ENCODE assay signal across 15 cellular contexts in the genomic region with DNA sequence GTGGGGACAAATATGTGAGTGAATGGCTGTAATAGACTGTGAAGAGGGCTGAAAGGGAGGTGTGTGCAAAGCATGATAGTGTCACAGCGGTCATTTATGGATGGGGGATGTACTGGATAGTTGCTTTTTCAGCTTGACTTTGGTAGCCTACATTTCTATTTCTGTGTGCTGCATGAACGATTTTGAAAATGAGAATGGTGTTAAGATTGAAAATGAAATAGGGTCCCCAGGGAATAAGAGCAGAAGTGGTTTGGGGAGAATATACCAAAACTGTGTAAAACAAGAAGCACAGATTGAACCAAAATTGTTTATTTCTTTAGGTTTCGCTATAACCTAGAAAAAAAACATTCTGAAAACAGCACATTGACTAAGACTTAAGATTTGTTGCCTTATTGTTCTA. TPM values are rescaled to one million over a fixed set of nuclear protein-coding genes. Genes with fewer than 3 reads are reported as not detected.
DNase-seq lines count a peak whose midpoint lies in the region; ATAC-seq and FAIRE-seq lines count a peak whose summit lies in the region.
"Had no signal": no experiment of that assay in that cellular context is flagged by ENCODE, and none has a peak within 500 bp of the region (broad histone marks: within the 10 kb centered on the region; RNA-seq: fewer than 3 reads in every experiment).

No MANE protein-coding gene starts in this region.

- no CpG with 5 or more reads among the region's 3 CpGs for WGBS in mesendoderm (ENCODE audit: extremely low coverage, insufficient coverage, low lambda C conversion rate)

- no peaks in the 10 kb centered on the region; a peak in 1 of 22 replicates for H3K9me3 ChIP-seq in BLaER1 treated with 17β-estradiol and CSF1 and Interleukin-3, amounts not matched to agents 10 nM and 100 nM (replicated peaks in 1 of 11)
- H3K9me3 ChIP-seq: A549 had no signal

- no peak overlapping the region for H2BK5ac ChIP-seq in mesendoderm (ENCODE audit: low read length)

- no peak overlapping the region for H3K56ac ChIP-seq in mesendoderm (ENCODE audit: low read length)

- H3K79me1 ChIP-seq in mesendoderm (ENCODE audit: low read length): no peaks in the 10 kb centered on the region

- H3K4me2 ChIP-seq in BLaER1 treated with 17β-estradiol and CSF1 and Interleukin-3, amounts not matched to agents 10 nM and 100 nM: peak overlapping the region in 10 of 11 experiments; percentile 18 to 65 (median 58); a peak in 18 of 22 replicates
- H3K4me2 ChIP-seq in mesendoderm (ENCODE audit: low read length): no peak overlapping the region
- H3K4me2 ChIP-seq: A549 had no signal

- H4K20me1 ChIP-seq in BLaER1 treated with 17β-estradiol and CSF1 and Interleukin-3, amounts not matched to agents 10 nM and 100 nM: no peaks in the 10 kb centered on the region

- no peak overlapping the region for H3K18ac ChIP-seq in mesendoderm (ENCODE audit: low read length)

- no peaks in the 10 kb centered on the region for H3K36me3 ChIP-seq in BLaER1 treated with 17β-estradiol and CSF1 and Interleukin-3, amounts not matched to agents 10 nM and 100 nM
- no peaks in the 10 kb centered on the region for H3K36me3 ChIP-seq in mesendoderm (ENCODE audit: control insufficient read depth, insufficient read depth, low read length)

- H3K27ac ChIP-seq in BLaER1 treated with 17β-estradiol and CSF1 and Interleukin-3, amounts not matched to agents 10 nM and 100 nM: no peak overlapping the region
- H3K27ac ChIP-seq in mesendoderm (ENCODE audit: low read depth, low read length): no peak overlapping the region
- H3K27ac ChIP-seq: A549 had no signal

- no peak overlapping the region for H4K8ac ChIP-seq in mesendoderm (ENCODE audit: low read depth, low read length)

- H3K4me3 ChIP-seq in BLaER1 treated with 17β-estradiol and CSF1 and Interleukin-3, amounts not matched to agents 10 nM and 100 nM: no peak overlapping the region
- H3K4me3 ChIP-seq in mesendoderm (ENCODE audit: low read length): no peak overlapping the region
- H3K4me3 ChIP-seq: A549 had no signal

- no peak overlapping the region for H4K5ac ChIP-seq in mesendoderm (ENCODE audit: low read length)

- peak; percentile 59 for ATAC-seq in HG02571 (IDR thresholded peaks at IDR 0.05; ENCODE audit: unreplicated experiment)
- peak; percentile 52 for ATAC-seq in HG03159 (IDR thresholded peaks at IDR 0.05; ENCODE audit: unreplicated experiment)
- ATAC-seq: A549, left ventricle myocardium superior had no signal

- H3K23ac ChIP-seq in mesendoderm (ENCODE audit: low read length): no peak overlapping the region

- FAIRE-seq in GM19239 (lab: Jason Lieb, UNC): peak; percentile 95
- FAIRE-seq: A549, RCC 7860 had no signal

- H3K4me1 ChIP-seq in BLaER1 treated with 17β-estradiol and CSF1 and Interleukin-3, amounts not matched to agents 10 nM and 100 nM: peaks cover 0 to 26% (median 20%) of the 10 kb centered on the region in 10 experiments; a peak in 17 of 20 replicates
- H3K4me1 ChIP-seq in mesendoderm (ENCODE audit: control insufficient read depth, low read depth, low read length): no peaks in the 10 kb centered on the region
- H3K4me1 ChIP-seq: A549 had no signal

- H2BK15ac ChIP-seq in mesendoderm (replicated peaks; ENCODE audit: low read depth): no peak overlapping the region

- H3K27me3 ChIP-seq in BLaER1 treated with 17β-estradiol and CSF1 and Interleukin-3, amounts not matched to agents 10 nM and 100 nM: no peaks in the 10 kb centered on the region
- H3K27me3 ChIP-seq in mesendoderm (ENCODE audit: insufficient read depth, low read length, poor library complexity): no peaks in the 10 kb centered on the region

- H2BK120ac ChIP-seq in mesendoderm (ENCODE audit: low read depth, low read length): no peak overlapping the region

- H2AK5ac ChIP-seq in mesendoderm (ENCODE audit: low read length): no peak overlapping the region

- DNase-seq in GM19239 (ENCODE audit: insufficient read length, low spot score): no peak
- DNase-seq in NCI-H1105 (lab: John Stamatoyannopoulos, UW): no peak
- DNase-seq in AG08395 (ENCODE audit: low spot score): no peak
- DNase-seq in mesendoderm: no peak
- no peak for DNase-seq in activated T-cell treated with anti-CD3 and anti-CD28 coated beads for 4 hours
- DNase-seq: amygdala; effector memory CD4-positive, alpha-beta T cell; glutamatergic neuron; H9; left ventricle myocardium superior had no signal

- no peak overlapping the region for H3K9ac ChIP-seq in BLaER1 treated with 17β-estradiol and CSF1 and Interleukin-3, amounts not matched to agents 10 nM and 100 nM
- no peak overlapping the region for H3K9ac ChIP-seq in mesendoderm (ENCODE audit: low read length)

- no peaks in the 10 kb centered on the region for H3K79me2 ChIP-seq in mesendoderm (ENCODE audit: control insufficient read depth, insufficient read depth, low read length)

- no peak overlapping the region for H3K4ac ChIP-seq in mesendoderm (ENCODE audit: low read depth, low read length)

RNA-seq across cellular contexts. Expression of gene CLNK, which starts 58.8 kb away (rescaled TPM):
- polyA plus RNA-seq in mesendoderm (2013, experiment 1 of 2): not detected
- polyA plus RNA-seq in mesendoderm (2013, experiment 2 of 2): not detected
- polyA plus RNA-seq: A549 had no signal
